In genomic region chr21:30769724-30770431, GRCh38 we compare ENCODE assay signal across 1 cellular context.
TF ChIP-seq lines count a peak whose summit lies in the region.

No MANE protein-coding gene starts in this region.

TF ChIP-seq in HEK293, 187 proteins besides CTCF, POLR2A, EP300 and RAD21 (continued from another document):
- TF ChIP-seq HIC1 (tag by site-specific recombination; IDR thresholded peaks at IDR 0.05) = 0 out of 2 replicates have a peak, but pooled peaks have one; percentile 59
- no peak for TF ChIP-seq ZSCAN4 (tag by site-specific recombination; IDR thresholded peaks at IDR 0.05)
- no peak for TF ChIP-seq ZNF266 (tag by site-specific recombination; IDR thresholded peaks at IDR 0.05; ENCODE audit: low read depth)
- no peak for TF ChIP-seq ZNF660 (tag by site-specific recombination; IDR thresholded peaks at IDR 0.05)
- no peak for TF ChIP-seq ZNF76 (tag by site-specific recombination; IDR thresholded peaks at IDR 0.05; ENCODE audit: borderline replicate concordance, low read depth)
- no peak for TF ChIP-seq HOXA7 (CRISPR knock-in tag; IDR thresholded peaks at IDR 0.05; ENCODE audit: borderline replicate concordance)
- no peak for TF ChIP-seq ZBTB20 (tag by site-specific recombination; IDR thresholded peaks at IDR 0.05)
- no peak for TF ChIP-seq ZNF521 (tag by site-specific recombination; IDR thresholded peaks at IDR 0.05)
- TF ChIP-seq ZNF530 (tag by site-specific recombination; IDR thresholded peaks at IDR 0.05; ENCODE audit: low read depth) = no peak
- no peak for TF ChIP-seq ZEB2 (tag by site-specific recombination; IDR thresholded peaks at IDR 0.05)
- no peak for TF ChIP-seq SETDB1 (IDR thresholded peaks at IDR 0.05; ENCODE audit: insufficient read length, low read length)
- no peak for TF ChIP-seq ZFP69B (tag by site-specific recombination; IDR thresholded peaks at IDR 0.05)
- 0 out of 2 replicates have a peak, but pooled peaks have one; percentile 27 for TF ChIP-seq ZNF366 (tag by site-specific recombination; conservative IDR thresholded peaks at IDR 0.05)
- no peak for TF ChIP-seq ZNF292 (tag by site-specific recombination; IDR thresholded peaks at IDR 0.05; ENCODE audit: borderline replicate concordance, low read depth)
- no peak for TF ChIP-seq ZNF221 (tag by site-specific recombination; IDR thresholded peaks at IDR 0.05; ENCODE audit: borderline replicate concordance)
- no peak for TF ChIP-seq PRDM1 (tag by site-specific recombination; IDR thresholded peaks at IDR 0.05)
- TF ChIP-seq ZFP41 (tag by site-specific recombination; IDR thresholded peaks at IDR 0.05; ENCODE audit: borderline replicate concordance) = no peak
- TF ChIP-seq ZNF202 (tag by site-specific recombination; IDR thresholded peaks at IDR 0.05; ENCODE audit: borderline replicate concordance) = no peak
- TF ChIP-seq RBAK (tag by site-specific recombination; IDR thresholded peaks at IDR 0.05) = no peak
- no peak for TF ChIP-seq ZNF670 (tag by site-specific recombination; IDR thresholded peaks at IDR 0.05; ENCODE audit: low read depth)
- TF ChIP-seq ZNF639 (tag by site-specific recombination; IDR thresholded peaks at IDR 0.05) = 0 out of 2 replicates have a peak, but pooled peaks have one; percentile 35
- TF ChIP-seq ZNF132 (tag by site-specific recombination; IDR thresholded peaks at IDR 0.05; ENCODE audit: borderline replicate concordance) = no peak
- peak; percentile 22; the same call in 1 of the 2 replicates for TF ChIP-seq ZNF629 (tag by site-specific recombination; IDR thresholded peaks at IDR 0.05)
